In the genomic region with DNA sequence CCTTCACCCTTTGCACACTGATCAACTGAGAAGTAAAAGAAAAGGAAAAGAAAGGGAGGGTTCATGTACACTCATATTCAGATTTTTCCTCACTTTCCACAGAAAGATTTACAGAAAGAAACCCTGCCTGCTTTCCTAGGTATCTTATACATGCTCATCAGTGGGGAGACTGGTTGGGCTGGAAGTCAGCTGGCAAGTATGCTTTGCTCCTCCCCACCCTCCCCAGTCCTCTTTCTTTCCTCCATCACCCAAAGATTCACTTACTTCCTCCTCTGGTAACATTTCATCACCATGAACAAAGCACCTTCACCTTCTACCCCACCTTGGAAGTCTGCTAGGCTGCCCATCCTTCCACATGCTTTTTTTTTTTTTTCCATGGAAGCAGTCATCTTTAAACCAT, we compare ENCODE assay signal across 11 cellular contexts.
DNase-seq lines count a peak whose midpoint lies in the region; ATAC-seq lines count a peak whose summit lies in the region.
"Had no signal": no experiment of that assay in that cellular context is flagged by ENCODE, and none has a peak within 500 bp of the region (broad histone marks: within the 10 kb centered on the region; RNA-seq: fewer than 3 reads in every experiment).

No MANE protein-coding gene starts in this region.

- H3K4me3 Mint-ChIP-seq in activated CD4-positive, alpha-beta T cell treated with anti-CD3 and anti-CD28 coated beads for 36 hours, result no peak overlapping the region
- no peak overlapping the region for H3K4me3 Mint-ChIP-seq in stimulated activated naive CD8-positive, alpha-beta T cell treated with anti-CD3 and anti-CD28 coated beads, Interleukin-15, Interleukin-2, amounts not matched to agents 100 ng/mL and 50 ng/mL, for 24 hours
- no peak overlapping the region for H3K4me3 Mint-ChIP-seq in stimulated activated naive CD8-positive, alpha-beta T cell treated with anti-CD3 and anti-CD28 coated beads, Interleukin-15, amount 100 ng/mL, for 72 hours
- H3K4me3 Mint-ChIP-seq: CD4-positive, alpha-beta T cell had no signal

- POLR2A ChIA-PET in activated CD4-positive, alpha-beta T cell treated with anti-CD3 and anti-CD28 coated beads for 36 hours (lab: Charles Lee), result interaction anchor here (0.5 kb wide), 1 partner anchor 88 kb away, joined by 4 read pairs; no protein-coding TSS in a partner anchor

- peaks cover 6% of the 10 kb centered on the region for H3K9me3 Mint-ChIP-seq in activated CD4-positive, alpha-beta T cell treated with anti-CD3 and anti-CD28 coated beads for 36 hours (ENCODE audit: low read depth)
- peaks cover 14% of the 10 kb centered on the region for H3K9me3 Mint-ChIP-seq in stimulated activated naive CD8-positive, alpha-beta T cell treated with anti-CD3 and anti-CD28 coated beads, Interleukin-15, Interleukin-2, amounts not matched to agents 100 ng/mL and 50 ng/mL, for 24 hours
- H3K9me3 Mint-ChIP-seq in stimulated activated naive CD8-positive, alpha-beta T cell treated with anti-CD3 and anti-CD28 coated beads, Interleukin-15, amount 100 ng/mL, for 72 hours, result peaks cover 9 to 15% of the 10 kb centered on the region in 2 donors

- no peak for DNase-seq in activated CD4-positive, alpha-beta T cell treated with anti-CD3 and anti-CD28 coated beads for 36 hours
- DNase-seq in activated CD4-positive, alpha-beta T cell treated with anti-CD3 and anti-CD28 coated beads, Interleukin-2, amount 50 U/mL, for 1 hour, result no peak
- no peak for DNase-seq in stimulated activated naive CD8-positive, alpha-beta T cell treated with anti-CD3 and anti-CD28 coated beads, Interleukin-15, amount 100 ng/mL, for 72 hours
- no peak for DNase-seq in NCI-H82 treated with DMSO at 0.1 percent for 48 hours (lab: John Stamatoyannopoulos, UW; ENCODE audit: unreplicated experiment)
- no peak for DNase-seq in stimulated activated CD4-positive, alpha-beta T cell treated with anti-CD3 and anti-CD28 coated beads, Interleukin-4, amount 100 ng/mL, for 1 hour
- DNase-seq: AML-193; Caco-2; CD4-positive, alpha-beta T cell had no signal

- CTCF ChIA-PET in activated CD4-positive, alpha-beta T cell treated with anti-CD3 and anti-CD28 coated beads for 36 hours (lab: Charles Lee), result interaction anchor here (1.4 to 2.2 kb wide), 2 partner anchors 13 to 386 kb away, joined by 3 to 11 read pairs; no protein-coding TSS in a partner anchor

- H3K27ac Mint-ChIP-seq in activated CD4-positive, alpha-beta T cell treated with anti-CD3 and anti-CD28 coated beads for 36 hours, result peak overlapping the region; percentile 2
- peak overlapping the region; percentile 92 for H3K27ac Mint-ChIP-seq in stimulated activated naive CD8-positive, alpha-beta T cell treated with anti-CD3 and anti-CD28 coated beads, Interleukin-15, Interleukin-2, amounts not matched to agents 100 ng/mL and 50 ng/mL, for 24 hours
- peak overlapping the region in 1 of 2 donors; percentile 42 for H3K27ac Mint-ChIP-seq in stimulated activated naive CD8-positive, alpha-beta T cell treated with anti-CD3 and anti-CD28 coated beads, Interleukin-15, amount 100 ng/mL, for 72 hours
- H3K27ac Mint-ChIP-seq: CD4-positive, alpha-beta T cell had no signal

- H3K27me3 Mint-ChIP-seq in activated CD4-positive, alpha-beta T cell treated with anti-CD3 and anti-CD28 coated beads for 36 hours, result peaks cover 18% of the 10 kb centered on the region
- H3K27me3 Mint-ChIP-seq in stimulated activated naive CD8-positive, alpha-beta T cell treated with anti-CD3 and anti-CD28 coated beads, Interleukin-15, Interleukin-2, amounts not matched to agents 100 ng/mL and 50 ng/mL, for 24 hours, result peaks cover 16% of the 10 kb centered on the region
- H3K27me3 Mint-ChIP-seq in stimulated activated naive CD8-positive, alpha-beta T cell treated with anti-CD3 and anti-CD28 coated beads, Interleukin-15, amount 100 ng/mL, for 72 hours, result peaks cover 21% of the 10 kb centered on the region

- H3K4me1 Mint-ChIP-seq in activated CD4-positive, alpha-beta T cell treated with anti-CD3 and anti-CD28 coated beads for 36 hours, result peaks cover 45% of the 10 kb centered on the region
- peaks cover 44% of the 10 kb centered on the region for H3K4me1 Mint-ChIP-seq in stimulated activated naive CD8-positive, alpha-beta T cell treated with anti-CD3 and anti-CD28 coated beads, Interleukin-15, Interleukin-2, amounts not matched to agents 100 ng/mL and 50 ng/mL, for 24 hours (ENCODE audit: low read depth)
- peaks cover 13% of the 10 kb centered on the region for H3K4me1 Mint-ChIP-seq in stimulated activated naive CD8-positive, alpha-beta T cell treated with anti-CD3 and anti-CD28 coated beads, Interleukin-15, amount 100 ng/mL, for 72 hours

- no peak for ATAC-seq in activated CD4-positive, alpha-beta T cell treated with anti-CD3 and anti-CD28 coated beads for 36 hours
- no peak for ATAC-seq in stimulated activated naive CD8-positive, alpha-beta T cell treated with anti-CD3 and anti-CD28 coated beads, Interleukin-15, amount 100 ng/mL, for 72 hours
- ATAC-seq in esophagus mucosa, result peak; percentile 52
- ATAC-seq: A549 had no signal

- peaks cover 4% of the 10 kb centered on the region for H3K36me3 Mint-ChIP-seq in activated CD4-positive, alpha-beta T cell treated with anti-CD3 and anti-CD28 coated beads for 36 hours (ENCODE audit: low read depth)
- H3K36me3 Mint-ChIP-seq in stimulated activated naive CD8-positive, alpha-beta T cell treated with anti-CD3 and anti-CD28 coated beads, Interleukin-15, Interleukin-2, amounts not matched to agents 100 ng/mL and 50 ng/mL, for 24 hours (ENCODE audit: low read depth), result no peaks in the 10 kb centered on the region

- intact Hi-C loops in activated CD4-positive, alpha-beta T cell treated with anti-CD3 and anti-CD28 coated beads for 36 hours (cut with DNase I, micrococcal nuclease), result loop anchor here (1.0 kb wide), 2 partner anchors 15 to 124 kb away; no protein-coding TSS in a partner anchor
